ENCODE assay signal across 16 cellular contexts in the genomic region with DNA sequence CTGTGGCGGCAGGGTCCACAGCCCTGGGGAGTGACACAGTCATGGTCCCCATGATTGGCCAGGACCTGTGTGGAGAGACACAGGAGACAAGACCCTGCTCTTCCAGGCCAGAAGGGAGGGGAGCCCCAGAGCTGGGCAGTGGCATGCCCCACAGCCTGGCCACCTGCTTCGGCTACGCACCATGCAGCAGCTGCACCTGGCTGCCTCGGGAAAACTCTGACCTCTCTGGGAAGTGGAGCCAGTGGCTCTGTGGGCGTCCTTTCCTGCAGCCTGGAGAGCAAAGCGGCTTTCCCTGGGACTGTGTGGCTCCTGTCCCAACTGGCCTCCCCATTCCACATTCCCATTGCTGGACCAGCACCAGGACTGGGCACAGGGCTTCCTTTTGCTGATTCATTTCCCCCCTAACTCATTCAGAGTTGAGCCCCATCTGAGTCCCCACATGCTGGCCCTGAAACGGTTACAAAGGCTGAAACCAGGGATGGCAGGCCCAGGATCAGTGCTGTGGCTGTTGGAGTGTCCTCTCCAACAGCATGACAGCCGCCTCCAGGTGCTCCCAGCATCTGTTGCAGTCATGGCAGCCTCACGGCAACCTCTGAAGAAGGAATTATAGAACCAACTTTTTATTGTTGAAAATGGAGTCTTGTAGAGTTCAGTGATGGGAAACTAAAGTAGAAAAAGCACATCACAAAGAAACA. TPM values are rescaled to one million over a fixed set of nuclear protein-coding genes. Genes with fewer than 3 reads are reported as not detected.
"Had no signal": no experiment of that assay in that cellular context is flagged by ENCODE, and none has a peak within 500 bp of the region (broad histone marks: within the 10 kb centered on the region; RNA-seq: fewer than 3 reads in every experiment).

No MANE protein-coding gene starts in this region.

- ATAC-seq: foreskin keratinocyte, left lobe of liver, pancreas, T-cell had no signal

- H3K27ac Mint-ChIP-seq: activated CD4-positive, alpha-beta memory T cell treated with anti-CD3 and anti-CD28 coated beads for 36 hours; activated T-helper 2 cell treated with anti-CD3 and anti-CD28 coated beads, Interferon-gamma antibody, Interleukin-2, Interleukin-4, amounts not matched to agents 10 μg/mL and 5 μg/mL and 100 μg/mL, durations not matched to agents 14 hours and 24 hours and 36 hours; dendritic cell treated with granulocyte-macrophage colony-stimulating factor and Interleukin-4, amounts not matched to agents 40 ng/mL and 50 ng/mL, for 4 days; T-cell had no signal

- H3K27me3 Mint-ChIP-seq: activated CD4-positive, alpha-beta memory T cell treated with anti-CD3 and anti-CD28 coated beads for 36 hours; brain; central memory CD8-positive, alpha-beta T cell; dendritic cell treated with granulocyte-macrophage colony-stimulating factor and Interleukin-4, amounts not matched to agents 40 ng/mL and 50 ng/mL, for 4 days; T-cell had no signal

- H3K4me3 Mint-ChIP-seq: activated CD4-positive, alpha-beta memory T cell treated with anti-CD3 and anti-CD28 coated beads for 36 hours; brain; central memory CD8-positive, alpha-beta T cell; dendritic cell treated with granulocyte-macrophage colony-stimulating factor and Interleukin-4, amounts not matched to agents 40 ng/mL and 50 ng/mL, for 4 days; T-cell had no signal

- H3K9me3 Mint-ChIP-seq: activated CD4-positive, alpha-beta memory T cell treated with anti-CD3 and anti-CD28 coated beads for 36 hours; activated T-helper 2 cell treated with anti-CD3 and anti-CD28 coated beads, Interferon-gamma antibody, Interleukin-2, Interleukin-4, amounts not matched to agents 10 μg/mL and 5 μg/mL and 100 μg/mL, durations not matched to agents 14 hours and 24 hours and 36 hours; brain; central memory CD8-positive, alpha-beta T cell; dendritic cell treated with granulocyte-macrophage colony-stimulating factor and Interleukin-4, amounts not matched to agents 40 ng/mL and 50 ng/mL, for 4 days; T-cell had no signal

- DNase-seq: activated CD4-positive, alpha-beta memory T cell treated with anti-CD3 and anti-CD28 coated beads for 36 hours; activated naive CD4-positive, alpha-beta T cell treated with anti-CD3 and anti-CD28 coated beads, Interleukin-2, amount 50 U/mL, for 16 hours; amniotic stem cell; esophagus squamous epithelium; foreskin keratinocyte; stimulated activated CD4-positive, alpha-beta T cell treated with anti-CD3 and anti-CD28 coated beads, Interleukin-2, amount 100 ng/mL, for 48 hours; stomach; T-cell; T1000; uterus had no signal

- H3K4me1 Mint-ChIP-seq: brain had no signal

RNA-seq across cellular contexts. Expression of a gene that starts 15.0 kb away (rescaled TPM):
- total RNA-seq: left lobe of liver had no signal
